In genomic region chr3:73292241-73292640, GRCh38 we compare ENCODE assay signal across 20 cellular contexts.
"Had no signal": no experiment of that assay in that cellular context is flagged by ENCODE, and none has a peak within 500 bp of the region (broad histone marks: within the 10 kb centered on the region; RNA-seq: fewer than 3 reads in every experiment).

No MANE protein-coding gene starts in this region.

- H3K4me3 Mint-ChIP-seq: activated CD8-positive, alpha-beta T cell treated with anti-CD3 and anti-CD28 coated beads, Interleukin-2, amount 10 ng/mL, durations not matched to agents 7 days and 5 days; activated T-helper 1 cell treated with anti-CD3 and anti-CD28 coated beads, Interleukin-12 subunit alpha, Interleukin-12 subunit beta, Interleukin-2, Interleukin-4 antibody, amounts not matched to agents 30 ng/mL and 10 ng/mL and 1 ng/mL, durations not matched to agents 14 hours and 24 hours and 36 hours; central memory CD8-positive, alpha-beta T cell; endodermal cell; memory B cell; stimulated activated naive CD8-positive, alpha-beta T cell treated with anti-CD3 and anti-CD28 coated beads, Interleukin-15, Interleukin-2, amounts not matched to agents 100 ng/mL and 50 ng/mL, for 24 hours had no signal

- H3K9me3 Mint-ChIP-seq: activated naive CD4-positive, alpha-beta T cell treated with anti-CD3 and anti-CD28 coated beads, Interleukin-2, amount 50 U/mL, for 72 hours; activated T-helper 1 cell treated with anti-CD3 and anti-CD28 coated beads, Interleukin-12 subunit alpha, Interleukin-12 subunit beta, Interleukin-2, Interleukin-4 antibody, amounts not matched to agents 30 ng/mL and 10 ng/mL and 1 ng/mL, durations not matched to agents 14 hours and 24 hours and 36 hours; central memory CD8-positive, alpha-beta T cell; endodermal cell; stimulated activated naive CD8-positive, alpha-beta T cell treated with anti-CD3 and anti-CD28 coated beads, Interleukin-15, Interleukin-2, amounts not matched to agents 100 ng/mL and 50 ng/mL, for 24 hours had no signal

- H3K27me3 Mint-ChIP-seq: central memory CD8-positive, alpha-beta T cell; memory B cell had no signal

- DNase-seq: activated CD4-positive, alpha-beta T cell treated with anti-CD3 and anti-CD28 coated beads for 1 hour; activated CD4-positive, alpha-beta T cell treated with anti-CD3 and anti-CD28 coated beads, Interleukin-2, amount 50 U/mL, for 1 hour; activated CD8-positive, alpha-beta T cell treated with anti-CD3 and anti-CD28 coated beads, Interleukin-2, amount 10 ng/mL, durations not matched to agents 7 days and 5 days; activated gamma-delta T cell; colonic mucosa; endodermal cell; head of caudate nucleus; left cardiac atrium; nucleus accumbens; right cardiac atrium; stimulated activated CD4-positive, alpha-beta T cell treated with anti-CD3 and anti-CD28 coated beads, Interleukin-4, amount 100 ng/mL, for 24 hours; substantia nigra; thyroid gland; upper lobe of right lung had no signal

- H3K36me3 Mint-ChIP-seq: activated naive CD4-positive, alpha-beta T cell treated with anti-CD3 and anti-CD28 coated beads, Interleukin-2, amount 50 U/mL, for 72 hours; memory B cell had no signal

- H3K27ac Mint-ChIP-seq: activated CD8-positive, alpha-beta T cell treated with anti-CD3 and anti-CD28 coated beads, Interleukin-2, amount 10 ng/mL, durations not matched to agents 7 days and 5 days; activated naive CD4-positive, alpha-beta T cell treated with anti-CD3 and anti-CD28 coated beads, Interleukin-2, amount 50 U/mL, for 72 hours; activated T-helper 1 cell treated with anti-CD3 and anti-CD28 coated beads, Interleukin-12 subunit alpha, Interleukin-12 subunit beta, Interleukin-2, Interleukin-4 antibody, amounts not matched to agents 30 ng/mL and 10 ng/mL and 1 ng/mL, durations not matched to agents 14 hours and 24 hours and 36 hours; endodermal cell; memory B cell; stimulated activated naive CD8-positive, alpha-beta T cell treated with anti-CD3 and anti-CD28 coated beads, Interleukin-15, Interleukin-2, amounts not matched to agents 100 ng/mL and 50 ng/mL, for 24 hours had no signal

- H3K4me1 Mint-ChIP-seq: central memory CD8-positive, alpha-beta T cell; memory B cell had no signal

- ATAC-seq: activated CD8-positive, alpha-beta T cell treated with anti-CD3 and anti-CD28 coated beads, Interleukin-2, amount 10 ng/mL, durations not matched to agents 7 days and 5 days; activated naive CD4-positive, alpha-beta T cell treated with anti-CD3 and anti-CD28 coated beads, Interleukin-2, amount 50 U/mL, for 72 hours; gastroesophageal sphincter; left cardiac atrium; right cardiac atrium; upper lobe of right lung had no signal
